ENCODE assay signal across 8 cellular contexts in genomic region chr1:8025061-8025670, GRCh38. TPM values are rescaled to one million over a fixed set of nuclear protein-coding genes. Genes with fewer than 3 reads are reported as not detected.
DNase-seq lines count a peak whose midpoint lies in the region.

No MANE protein-coding gene starts in this region.

- H3K36me3 Mint-ChIP-seq in CD4-positive, alpha-beta memory T cell: no peaks in the 10 kb centered on the region
- no peaks in the 10 kb centered on the region for H3K36me3 Mint-ChIP-seq in IgD-negative memory B cell

- no peak overlapping the region for H3K27ac ChIP-seq in CD4-positive, alpha-beta memory T cell (ENCODE audit: low read depth, low read length)
- peak overlapping the region; percentile 39 for H3K27ac ChIP-seq in duodenal mucosa (ENCODE audit: low read depth, low read length)

- intact Hi-C loops in CD4-positive, alpha-beta memory T cell (cut with micrococcal nuclease): no loop called here

- peaks cover 8 to 13% (median 10%) of the 10 kb centered on the region in 4 donors for H3K4me1 Mint-ChIP-seq in CD4-positive, alpha-beta memory T cell
- peaks cover 5 to 10% (median 8%) of the 10 kb centered on the region in 3 donors for H3K4me1 Mint-ChIP-seq in IgD-negative memory B cell

- peaks cover 7 to 13% of the 10 kb centered on the region in 2 donors for H3K27me3 Mint-ChIP-seq in CD4-positive, alpha-beta memory T cell
- H3K27me3 Mint-ChIP-seq in IgD-negative memory B cell: peaks cover 9% of the 10 kb centered on the region

- H3K4me1 ChIP-seq in CD4-positive, alpha-beta memory T cell (ENCODE audit: insufficient read depth, low read length): peaks cover 14% of the 10 kb centered on the region
- H3K4me1 ChIP-seq in duodenal mucosa (ENCODE audit: control insufficient read depth in 1 of 2, insufficient read depth in 2 of 2, low read length in 2 of 2): peaks cover 31 to 40% of the 10 kb centered on the region in 2 donors

- no peaks in the 10 kb centered on the region for H3K9me3 ChIP-seq in CD4-positive, alpha-beta memory T cell (ENCODE audit: control insufficient read depth in 1 of 2, low read length in 2 of 2)
- H3K9me3 ChIP-seq in duodenal mucosa (ENCODE audit: control insufficient read depth in 1 of 2, low read length in 2 of 2): no peaks in the 10 kb centered on the region

- CTCF ChIA-PET in CD4-positive, alpha-beta memory T cell (lab: Charles Lee; ENCODE audit: partially characterized antibody): interaction anchor here (2.4 to 5.3 kb wide), 2 partner anchors 11 to 290 kb away, joined by 11 to 32 read pairs; no protein-coding TSS in a partner anchor

- H3K36me3 ChIP-seq in CD4-positive, alpha-beta memory T cell (ENCODE audit: insufficient read depth, low read length): no peaks in the 10 kb centered on the region
- H3K36me3 ChIP-seq in duodenal mucosa (ENCODE audit: control insufficient read depth in 1 of 2, insufficient read depth in 2 of 2, low read length in 2 of 2): no peaks in the 10 kb centered on the region

- peak overlapping the region in 1 of 2 donors; percentile 33 for H3K4me3 ChIP-seq in CD4-positive, alpha-beta memory T cell (ENCODE audit: low read length in 2 of 2)
- H3K4me3 ChIP-seq in duodenal mucosa (ENCODE audit: low read depth in 1 of 2, low read length in 2 of 2): peak overlapping the region; percentile 78 to 83

- H3K27ac Mint-ChIP-seq in CD4-positive, alpha-beta memory T cell: peak overlapping the region; percentile 7 to 89 (median 63)
- peak overlapping the region; percentile 4 to 54 (median 40) for H3K27ac Mint-ChIP-seq in IgD-negative memory B cell

- peak overlapping the region; percentile 80 to 86 for H3K9ac ChIP-seq in duodenal mucosa (ENCODE audit: low read depth in 1 of 2, low read length in 2 of 2)

- peaks cover 6% of the 10 kb centered on the region for H3K27me3 ChIP-seq in CD4-positive, alpha-beta memory T cell (ENCODE audit: insufficient read depth, low read length)
- H3K27me3 ChIP-seq in duodenal mucosa (ENCODE audit: control insufficient read depth in 1 of 2, insufficient read depth in 2 of 2, low read length in 2 of 2): peaks cover 0 to 3% of the 10 kb centered on the region in 2 donors

- DNase-seq in CD4-positive, alpha-beta memory T cell: peak in 1 of 5 donors; percentile 11
- DNase-seq in myocyte (ENCODE audit: low read depth): peak; percentile 30
- DNase-seq in DMS153 (lab: John Stamatoyannopoulos, UW): no peak
- DNase-seq in activated CD4-positive, CD25-positive, alpha-beta regulatory T cell treated with anti-CD3 and anti-CD28 coated beads, Interleukin-2, amount 50 U/mL, for 72 hours: no peak
- no peak for DNase-seq in NCI-H524 (lab: John Stamatoyannopoulos, UW)
- no peak for DNase-seq in cerebellar nuclear complex (lab: John Stamatoyannopoulos, UW)

- POLR2A ChIA-PET in CD4-positive, alpha-beta memory T cell (lab: Charles Lee; ENCODE audit: partially characterized antibody): interaction anchor here (0.5 kb wide), 1 partner anchor 84 kb away, joined by 3 read pairs; no protein-coding TSS in a partner anchor

- H3K4me3 Mint-ChIP-seq in CD4-positive, alpha-beta memory T cell: peak overlapping the region; percentile 77 to 91 (median 86)
- H3K4me3 Mint-ChIP-seq in IgD-negative memory B cell: peak overlapping the region; percentile 83 to 97 (median 90)

- peaks cover 0 to 3% (median 0%) of the 10 kb centered on the region in 8 donors for H3K9me3 Mint-ChIP-seq in CD4-positive, alpha-beta memory T cell
- H3K9me3 Mint-ChIP-seq in IgD-negative memory B cell: no peaks in the 10 kb centered on the region

RNA-seq across cellular contexts. Expression of gene ERRFI1, which starts 0.9 kb away (rescaled TPM):
- total RNA-seq in CD4-positive, alpha-beta memory T cell: 1 to 10 TPM; 1.0 TPM
- polyA plus RNA-seq in CD4-positive, alpha-beta memory T cell: under 1 TPM; 0.18 to 0.73 TPM
- 0.63 TPM for polyA plus RNA-seq in IgD-negative memory B cell
- 138 and 194 TPM in 2 replicates for total RNA-seq in myocyte
- 84.3 TPM for polyA plus RNA-seq in myocyte (2012)

Comparison
In these comparisons a context has a peak if more than half of its experiments do, and no peak if none do; other contexts are left out.
1. RNA of gene ERRFI1, which starts 0.9 kb away (total RNA-seq): 138 to 194 TPM in myocyte; 1.0 TPM in CD4-positive, alpha-beta memory T cell; every median in the first group is over 10 times any median in the second.